38 cellular contexts compared by ENCODE assay signal in genomic region chr6:147251072-147251471, GRCh38.
"Had no signal": no experiment of that assay in that cellular context is flagged by ENCODE, and none has a peak within 500 bp of the region (broad histone marks: within the 10 kb centered on the region; RNA-seq: fewer than 3 reads in every experiment).

No MANE protein-coding gene starts in this region.

- DNase-seq: activated CD4-positive, alpha-beta memory T cell treated with anti-CD3 and anti-CD28 coated beads for 36 hours; activated CD4-positive, alpha-beta T cell treated with anti-CD3 and anti-CD28 coated beads for 1 hour; activated CD4-positive, alpha-beta T cell treated with anti-CD3 and anti-CD28 coated beads for 36 hours; activated CD4-positive, alpha-beta T cell treated with anti-CD3 and anti-CD28 coated beads for 48 hours; activated CD4-positive, alpha-beta T cell treated with anti-CD3 and anti-CD28 coated beads, Interleukin-2, amount 10 ng/mL, durations not matched to agents 7 days and 5 days; activated CD4-positive, alpha-beta T cell treated with anti-CD3 and anti-CD28 coated beads, Interleukin-2, amount 50 U/mL, for 4 hours; activated CD4-positive, CD25-positive, alpha-beta regulatory T cell; activated CD8-positive, alpha-beta memory T cell treated with anti-CD3 and anti-CD28 coated beads, Interleukin-2, amount 50 U/mL, for 4 hours; activated CD8-positive, alpha-beta T cell treated with anti-CD3 and anti-CD28 coated beads for 36 hours; activated gamma-delta T cell; activated naive CD4-positive, alpha-beta T cell treated with anti-CD3 and anti-CD28 coated beads, Interleukin-2, amount 10 ng/mL, durations not matched to agents 7 days and 5 days; activated naive CD4-positive, alpha-beta T cell treated with Interleukin-2 at 50 U/mL for 16 hours; activated naive CD8-positive, alpha-beta T cell treated with anti-CD3 and anti-CD28 coated beads, Interleukin-2, amount 10 ng/mL, durations not matched to agents 7 days and 5 days; activated naive CD8-positive, alpha-beta T cell treated with anti-CD3 and anti-CD28 coated beads, Interleukin-2, amount 50 U/mL, for 24 hours; activated T-cell treated with anti-CD3 and anti-CD28 coated beads for 4 hours; activated T-cell treated with anti-CD3 and anti-CD28 coated beads, Interleukin-2, amount 50 U/mL, for 1 hour; activated T-cell treated with anti-CD3 and anti-CD28 coated beads, Interleukin-2, amount 50 U/mL, for 4 hours; activated T-cell treated with anti-CD3 and anti-CD28 coated beads, Interleukin-2, amount 50 U/mL, for 72 hours; amygdala; anterior cingulate cortex; cerebellar nuclear complex; SW 1271; T-helper 1 cell; T-helper 2 cell; T-helper 9 cell; WERI-Rb-1 had no signal

- H3K4me3 ChIP-seq: ascending aorta, cardiac muscle cell had no signal

- H3K27ac ChIP-seq: ascending aorta, cardiac muscle cell, WERI-Rb-1 had no signal

- ATAC-seq: activated CD4-positive, alpha-beta T cell treated with anti-CD3 and anti-CD28 coated beads for 36 hours; activated CD4-positive, CD25-positive, alpha-beta regulatory T cell treated with anti-CD3 and anti-CD28 coated beads, Interleukin-2, amount 50 U/mL, for 24 hours; activated CD8-positive, alpha-beta T cell treated with anti-CD3 and anti-CD28 coated beads for 36 hours; activated naive CD8-positive, alpha-beta T cell treated with anti-CD3 and anti-CD28 coated beads, Interleukin-2, amount 50 U/mL, for 24 hours; activated T-cell treated with anti-CD3 and anti-CD28 coated beads, Interleukin-2, amount 50 U/mL, for 4 hours; activated T-cell treated with anti-CD3 and anti-CD28 coated beads, Interleukin-2, amount 50 U/mL, for 72 hours; activated T-helper 17 cell treated with anti-CD3 and anti-CD28 coated beads, Interleukin-2, amount 50 U/mL, for 72 hours; WTC11 had no signal

- H3K27ac Mint-ChIP-seq: activated CD4-positive, alpha-beta memory T cell treated with anti-CD3 and anti-CD28 coated beads for 36 hours; activated CD4-positive, alpha-beta T cell treated with anti-CD3 and anti-CD28 coated beads for 36 hours; activated CD4-positive, alpha-beta T cell treated with anti-CD3 and anti-CD28 coated beads, Interleukin-2, amount 10 ng/mL, durations not matched to agents 7 days and 5 days; activated CD8-positive, alpha-beta T cell treated with anti-CD3 and anti-CD28 coated beads for 36 hours; activated naive CD4-positive, alpha-beta T cell treated with anti-CD3 and anti-CD28 coated beads, Interleukin-2, amount 10 ng/mL, durations not matched to agents 7 days and 5 days; activated naive CD4-positive, alpha-beta T cell treated with anti-CD3 and anti-CD28 coated beads, Interleukin-2, amount 50 U/mL, for 24 hours; activated naive CD8-positive, alpha-beta T cell; activated naive CD8-positive, alpha-beta T cell treated with anti-CD3 and anti-CD28 coated beads, Interleukin-2, amount 10 ng/mL, durations not matched to agents 7 days and 5 days; activated naive CD8-positive, alpha-beta T cell treated with anti-CD3 and anti-CD28 coated beads, Interleukin-2, amount 50 U/mL, for 24 hours; activated T-cell treated with anti-CD3 and anti-CD28 coated beads, Interleukin-2, amount 50 U/mL, for 72 hours; activated T-helper 1 cell treated with anti-CD3 and anti-CD28 coated beads, Interleukin-12 subunit alpha, Interleukin-12 subunit beta, Interleukin-2, Interleukin-4 antibody, amounts not matched to agents 30 ng/mL and 10 ng/mL and 1 ng/mL, durations not matched to agents 14 hours and 24 hours and 36 hours; activated T-helper 17 cell treated with anti-CD3 and anti-CD28 coated beads, Interleukin-2, amount 50 U/mL, for 72 hours; brain; T-helper 1 cell treated with Interleukin-12 subunit alpha and Interleukin-12 subunit beta and Interleukin-4 antibody, amounts not matched to agents 30 μg/mL and 1 μg/mL, for 36 hours; T-helper 2 cell treated with Interferon-gamma antibody and Interleukin-4, amounts not matched to agents 5 μg/mL and 100 μg/mL, for 36 hours; WTC11 had no signal

- H3K9me3 Mint-ChIP-seq: activated T-helper 17 cell treated with anti-CD3 and anti-CD28 coated beads, Interleukin-2, amount 50 U/mL, for 72 hours had no signal

- H3K27me3 Mint-ChIP-seq: activated CD4-positive, alpha-beta memory T cell treated with anti-CD3 and anti-CD28 coated beads for 36 hours; activated CD4-positive, alpha-beta T cell treated with anti-CD3 and anti-CD28 coated beads for 36 hours; activated CD4-positive, alpha-beta T cell treated with anti-CD3 and anti-CD28 coated beads, Interleukin-2, amount 10 ng/mL, durations not matched to agents 7 days and 5 days; activated CD8-positive, alpha-beta T cell treated with anti-CD3 and anti-CD28 coated beads for 36 hours; activated naive CD4-positive, alpha-beta T cell treated with anti-CD3 and anti-CD28 coated beads, Interleukin-2, amount 10 ng/mL, durations not matched to agents 7 days and 5 days; activated naive CD4-positive, alpha-beta T cell treated with anti-CD3 and anti-CD28 coated beads, Interleukin-2, amount 50 U/mL, for 24 hours; activated naive CD8-positive, alpha-beta T cell; activated naive CD8-positive, alpha-beta T cell treated with anti-CD3 and anti-CD28 coated beads, Interleukin-2, amount 10 ng/mL, durations not matched to agents 7 days and 5 days; activated naive CD8-positive, alpha-beta T cell treated with anti-CD3 and anti-CD28 coated beads, Interleukin-2, amount 50 U/mL, for 24 hours; activated T-helper 17 cell treated with anti-CD3 and anti-CD28 coated beads, Interleukin-2, amount 50 U/mL, for 72 hours; central memory CD8-positive, alpha-beta T cell had no signal

- H3K9me3 ChIP-seq: ascending aorta had no signal

- H3K4me1 Mint-ChIP-seq: activated CD4-positive, alpha-beta T cell treated with anti-CD3 and anti-CD28 coated beads, Interleukin-2, amount 10 ng/mL, durations not matched to agents 7 days and 5 days; brain had no signal

- H3K4me1 ChIP-seq: ascending aorta had no signal

- H3K4me3 Mint-ChIP-seq: activated CD4-positive, alpha-beta memory T cell treated with anti-CD3 and anti-CD28 coated beads for 36 hours; activated CD4-positive, alpha-beta T cell treated with anti-CD3 and anti-CD28 coated beads for 36 hours; activated CD4-positive, alpha-beta T cell treated with anti-CD3 and anti-CD28 coated beads, Interleukin-2, amount 10 ng/mL, durations not matched to agents 7 days and 5 days; activated CD8-positive, alpha-beta T cell treated with anti-CD3 and anti-CD28 coated beads for 36 hours; activated naive CD4-positive, alpha-beta T cell treated with anti-CD3 and anti-CD28 coated beads, Interleukin-2, amount 10 ng/mL, durations not matched to agents 7 days and 5 days; activated naive CD4-positive, alpha-beta T cell treated with anti-CD3 and anti-CD28 coated beads, Interleukin-2, amount 50 U/mL, for 24 hours; activated naive CD8-positive, alpha-beta T cell; activated naive CD8-positive, alpha-beta T cell treated with anti-CD3 and anti-CD28 coated beads, Interleukin-2, amount 10 ng/mL, durations not matched to agents 7 days and 5 days; activated naive CD8-positive, alpha-beta T cell treated with anti-CD3 and anti-CD28 coated beads, Interleukin-2, amount 50 U/mL, for 24 hours; activated T-cell treated with anti-CD3 and anti-CD28 coated beads, Interleukin-2, amount 50 U/mL, for 4 hours; activated T-cell treated with anti-CD3 and anti-CD28 coated beads, Interleukin-2, amount 50 U/mL, for 72 hours; activated T-helper 1 cell treated with anti-CD3 and anti-CD28 coated beads, Interleukin-12 subunit alpha, Interleukin-12 subunit beta, Interleukin-2, Interleukin-4 antibody, amounts not matched to agents 30 ng/mL and 10 ng/mL and 1 ng/mL, durations not matched to agents 14 hours and 24 hours and 36 hours; activated T-helper 17 cell treated with anti-CD3 and anti-CD28 coated beads, Interleukin-2, amount 50 U/mL, for 72 hours; brain; central memory CD8-positive, alpha-beta T cell; T-helper 1 cell treated with Interleukin-12 subunit alpha and Interleukin-12 subunit beta and Interleukin-4 antibody, amounts not matched to agents 30 μg/mL and 1 μg/mL, for 36 hours; T-helper 2 cell treated with Interferon-gamma antibody and Interleukin-4, amounts not matched to agents 5 μg/mL and 100 μg/mL, for 36 hours; WTC11 had no signal

- H3K27me3 ChIP-seq: ascending aorta, cardiac muscle cell had no signal
